In the genomic region with DNA sequence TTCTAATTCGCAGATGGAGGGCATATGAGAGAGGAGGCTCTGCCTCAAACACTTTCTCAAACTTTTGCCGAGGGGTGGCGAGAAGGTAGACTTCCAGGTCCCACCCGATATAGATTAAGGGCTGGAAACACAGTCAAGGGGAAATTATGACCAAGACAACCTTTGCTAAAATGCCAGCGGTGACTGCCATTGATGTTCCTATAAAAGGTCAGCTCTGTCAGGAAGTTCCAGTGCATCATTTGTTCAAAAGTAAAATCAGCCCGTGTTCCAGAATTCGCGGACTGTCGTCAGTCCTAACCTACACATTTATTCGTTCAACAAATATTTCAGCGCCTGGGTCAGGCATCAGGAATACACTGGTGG, we compare ENCODE assay signal across 8 cellular contexts. TPM values are rescaled to one million over a fixed set of nuclear protein-coding genes. Genes with fewer than 3 reads are reported as not detected.
DNase-seq lines count a peak whose midpoint lies in the region; ATAC-seq, FAIRE-seq and TF ChIP-seq lines count a peak whose summit lies in the region.

No MANE protein-coding gene starts in this region.

- peak; percentile 34 for FAIRE-seq in HepG2 (lab: Jason Lieb, UNC)

- H3K4me3 ChIP-seq in BLaER1 (peak overlapping the region; percentile 98), HUES48 (ENCODE audit: low read depth, low read length) (peak overlapping the region; percentile 99), astrocyte of the cerebellum (ENCODE audit: low read depth, low read length) (peak overlapping the region; percentile 94), HepG2 (replicated peaks in 1 of 3; ENCODE audit: insufficient read depth in 1 of 3, low read depth in 2 of 3, low read length in 3 of 3) (peak overlapping the region; percentile 86 to 90 (median 89)), transverse colon (peak overlapping the region; percentile 79 to 99 (median 86))

- H3K4me1 ChIP-seq in BLaER1, result peaks cover 58% of the 10 kb centered on the region
- H3K4me1 ChIP-seq in HUES48 (ENCODE audit: control insufficient read depth, insufficient read depth, low read length), result peaks cover 20% of the 10 kb centered on the region
- peaks cover 54% of the 10 kb centered on the region for H3K4me1 ChIP-seq in HepG2 (ENCODE audit: insufficient read depth, low read length)
- peaks cover 16 to 38% (median 27%) of the 10 kb centered on the region in 4 donors for H3K4me1 ChIP-seq in transverse colon

- H3K79me2 ChIP-seq in HepG2 (ENCODE audit: insufficient read depth, low read length), result peaks cover 52% of the 10 kb centered on the region

- 0 out of 2 replicates have a peak, but pooled peaks cover 6% of the 10 kb centered on the region for H3K36me3 ChIP-seq in BLaER1
- H3K36me3 ChIP-seq in HUES48 (ENCODE audit: control insufficient read depth, insufficient read depth, low read length), result peaks cover 13% of the 10 kb centered on the region; the same call in 1 of the 2 replicates
- no peaks in the 10 kb centered on the region; a peak in 1 of 5 replicates for H3K36me3 ChIP-seq in HepG2 (replicated peaks in 1 of 2; ENCODE audit: control insufficient read depth in 1 of 2, insufficient read depth in 2 of 2, low read length in 2 of 2)
- no peaks in the 10 kb centered on the region for H3K36me3 ChIP-seq in transverse colon

- no peak for ATAC-seq in HepG2
- no peak for ATAC-seq in GM18519 (IDR thresholded peaks at IDR 0.05; ENCODE audit: low FRiP score, unreplicated experiment)

- H3K4me2 ChIP-seq in BLaER1 (peak overlapping the region; percentile 95), HepG2 (ENCODE audit: low read depth, low read length) (peak overlapping the region; percentile 96)

- H3K9ac ChIP-seq in BLaER1, result peak overlapping the region; percentile 98
- peak overlapping the region; percentile 98 for H3K9ac ChIP-seq in HUES48 (ENCODE audit: low read depth, low read length)
- peak overlapping the region; percentile 95 for H3K9ac ChIP-seq in HepG2 (ENCODE audit: insufficient read depth, low read depth, low read length)

- WGBS in HepG2 (ENCODE audit: low lambda C conversion rate), result 4% methylated on average over 11 of the region's 11 CpGs
- 0 to 5% methylated on average over 8 to 11 of the region's 11 CpGs for WGBS in transverse colon (ENCODE audit: low coverage in 1 of 2), 2 donors

- CTCF ChIA-PET in HepG2 (lab: Yijun Ruan, JAX; ENCODE audit: low intra/inter-chr PET ratio, low total read pairs), result no interaction called here

- intact Hi-C loops in HepG2 (cut with micrococcal nuclease; ENCODE audit: unreplicated experiment) (loop anchor here (5.0 kb wide), 2 partner anchors 39 to 139 kb away; a partner anchor contains a TSS), transverse colon (cut with DNase I; ENCODE audit: low total_unique reads) (no loop called here)

- TF ChIP-seq POLR2A in HepG2 (IDR thresholded peaks at IDR 0.05; ENCODE audit: insufficient read depth in 1 of 2, low read depth in 2 of 2, low read length in 2 of 2), result no peak
- TF ChIP-seq POLR2A in transverse colon (IDR thresholded peaks at IDR 0.05), result no peak
- TF ChIP-seq POLR2A in erythroblast (IDR thresholded peaks at IDR 0.05; ENCODE audit: low read length), result no peak

- peak overlapping the region; percentile 9 for H2AFZ ChIP-seq in HepG2 (ENCODE audit: low read length)

- in situ Hi-C loops in astrocyte of the cerebellum (cut with HindIII; ENCODE audit: low sequenced_read_pairs), result no loop called here
- in situ Hi-C loops in HepG2 (cut with HindIII; ENCODE audit: extremely low pct_ligation_motif_present, low pct_unique_long_range_greater_than_20kb), result no loop called here
- in situ Hi-C loops in transverse colon (cut with MboI; ENCODE audit: low pct_ligation_motif_present in 1 of 4, low pct_unique_long_range_greater_than_20kb in 1 of 4, low sequenced_read_pairs in 3 of 4), result no loop called here

- BruUV-seq in HepG2 (replicated peaks; lab: Mats Ljungman, UMichigan), result no TSS peak

- DNase-seq in astrocyte of the cerebellum (ENCODE audit: low read depth) (no peak), HepG2 (ENCODE audit: low spot score) (no peak), transverse colon (no peak), erythroblast (lab: John Stamatoyannopoulos, UW) (no peak), SK-N-DZ (ENCODE audit: low spot score) (no peak)

- TF ChIP-seq RAD21 in HepG2 (CRISPR knock-in tag; IDR thresholded peaks at IDR 0.05), result no peak

- H3K9me3 ChIP-seq in BLaER1 (no peaks in the 10 kb centered on the region), HUES48 (ENCODE audit: control insufficient read depth, insufficient read depth, low read length) (no peaks in the 10 kb centered on the region), HepG2 (ENCODE audit: low read length) (no peaks in the 10 kb centered on the region), transverse colon (no peaks in the 10 kb centered on the region)

- H3K27ac ChIP-seq in BLaER1 (peak overlapping the region; percentile 97), HUES48 (ENCODE audit: low read depth, low read length) (peak overlapping the region; percentile 95), HepG2 (ENCODE audit: extremely low read length, insufficient read depth, low read length) (peak overlapping the region; percentile 89), transverse colon (peak overlapping the region; percentile 96 to 98 (median 96))

- TF ChIP-seq CTCF in astrocyte of the cerebellum (IDR thresholded peaks at IDR 0.05; ENCODE audit: low read depth, low read length, missing control alignments), result no peak
- TF ChIP-seq CTCF in HepG2 (CRISPR knock-in tag; IDR thresholded peaks at IDR 0.05), result no peak
- no peak for TF ChIP-seq CTCF in transverse colon (IDR thresholded peaks at IDR 0.05)

- TF ChIP-seq EP300 in HepG2 (IDR thresholded peaks at IDR 0.05; ENCODE audit: low read depth in 2 of 2, low read length in 2 of 2), result no peak
- no peak for TF ChIP-seq EP300 in HepG2 (CRISPR knock-in tag; IDR thresholded peaks at IDR 0.05; ENCODE audit: borderline replicate concordance)
- TF ChIP-seq EP300 in transverse colon (IDR thresholded peaks at IDR 0.05; ENCODE audit: low read depth), result no peak

- H3K27me3 ChIP-seq in BLaER1, result no peaks in the 10 kb centered on the region
- H3K27me3 ChIP-seq in HUES48 (ENCODE audit: control insufficient read depth, insufficient read depth, low read length), result no peaks in the 10 kb centered on the region
- no peaks in the 10 kb centered on the region; a peak in 1 of 5 replicates for H3K27me3 ChIP-seq in HepG2 (ENCODE audit: control insufficient read depth in 1 of 2, insufficient read depth in 2 of 2, low read length in 2 of 2)
- H3K27me3 ChIP-seq in transverse colon, result no peaks in the 10 kb centered on the region

- POLR2A ChIA-PET in HepG2 (lab: Yijun Ruan, JAX), result interaction anchor here (0.6 to 1.2 kb wide), 4 partner anchors 11 to 52 kb away, joined by 3 to 6 read pairs (median 4); no protein-coding TSS in a partner anchor

- H4K20me1 ChIP-seq in BLaER1 (peaks cover 39% of the 10 kb centered on the region), HepG2 (ENCODE audit: insufficient read depth, low read length) (peaks cover 36% of the 10 kb centered on the region)

TF ChIP-seq in HepG2, 621 proteins besides CTCF, POLR2A, EP300 and RAD21 (continues in another document):
- no peak for TF ChIP-seq HNRNPUL1 (IDR thresholded peaks at IDR 0.05; ENCODE audit: low read depth, low read length)
- 0 out of 2 replicates have a peak, but pooled peaks have one; percentile 20 for TF ChIP-seq ZNF879 (CRISPR knock-in tag; IDR thresholded peaks at IDR 0.05)
- no peak for TF ChIP-seq TCF7 (IDR thresholded peaks at IDR 0.05; ENCODE audit: low read depth)
- TF ChIP-seq ZNF24 (IDR thresholded peaks at IDR 0.05), result peak; percentile 78

RNA-seq across cellular contexts. Expression of a gene that starts 0.8 kb away (rescaled TPM):
- total RNA-seq in HepG2 (2016; rRNA removed; fragmentation: Illumina TruSeq; extraction: Trizol) (103 and 179 TPM in 2 replicates), transverse colon (100 to 1,000 TPM; 166 to 231 (median 193) TPM)
- total RNA-seq in HepG2 (2016; cell fraction: cytosol; rRNA removed; fragmentation: Illumina TruSeq; extraction: Trizol; ENCODE audit: low read depth), result 63.8 and 72.8 TPM in 2 replicates
- 103 and 174 TPM in 2 replicates for total RNA-seq in HepG2 (2016; cell fraction: insoluble cytoplasmic fraction; rRNA removed; fragmentation: Illumina TruSeq; extraction: Trizol)
- total RNA-seq in HepG2 (2016; cell fraction: membrane; rRNA removed; fragmentation: Illumina TruSeq; extraction: Trizol), result 148 and 162 TPM in 2 replicates
- 157 and 160 TPM in 2 replicates for total RNA-seq in HepG2 (2016; cell fraction: nucleus; rRNA removed; fragmentation: Illumina TruSeq; extraction: Trizol)
- polyA plus RNA-seq in HepG2 (2011; rRNA removed), result 127 and 151 TPM in 2 replicates
- 90.5 and 106 TPM in 2 replicates for polyA plus RNA-seq in HepG2 (2011; cell fraction: cytosol; rRNA removed)
- polyA plus RNA-seq in HepG2 (2011; cell fraction: nucleus; rRNA removed), result 111 and 128 TPM in 2 replicates
- polyA plus RNA-seq in HepG2 (2012), result 97.3 and 113 TPM in 2 replicates
- polyA plus RNA-seq in HepG2 (2016; cell fraction: cytosol; fragmentation: Illumina TruSeq; extraction: Trizol; ENCODE audit: low read depth), result 254 and 256 TPM in 2 replicates
- polyA plus RNA-seq in HepG2 (2016; cell fraction: insoluble cytoplasmic fraction; fragmentation: Illumina TruSeq; extraction: Trizol; ENCODE audit: low read depth), result 222 and 230 TPM in 2 replicates
- polyA plus RNA-seq in HepG2 (2016; cell fraction: membrane; fragmentation: Illumina TruSeq; extraction: Trizol; ENCODE audit: low read depth), result 209 and 213 TPM in 2 replicates
- polyA plus RNA-seq in HepG2 (2016; cell fraction: nucleus; fragmentation: Illumina TruSeq; extraction: Trizol; ENCODE audit: insufficient read depth, low read depth), result 138 and 150 TPM in 2 replicates
- 112 and 201 TPM in 2 replicates for polyA minus RNA-seq in HepG2 (2011; rRNA and poly(A)+ RNA removed; ENCODE audit: low replicate concordance)
- 122 and 130 TPM in 2 replicates for polyA minus RNA-seq in HepG2 (2011; cell fraction: cytosol; rRNA and poly(A)+ RNA removed)
- polyA minus RNA-seq in HepG2 (2011; cell fraction: nucleus; rRNA and poly(A)+ RNA removed), result 393 and 448 TPM in 2 replicates
- polyA plus RNA-seq in SK-N-DZ (2014; cell fraction: cytosol; rRNA removed), result 36.7 and 38.0 TPM in 2 replicates
- 38.3 and 69.7 TPM in 2 replicates for polyA plus RNA-seq in SK-N-DZ (2014; cell fraction: nucleus; rRNA removed)
